In genomic region chr12:11500861-11501230, GRCh38 we compare ENCODE assay signal across 10 cellular contexts.
"Had no signal": no experiment of that assay in that cellular context is flagged by ENCODE, and none has a peak within 500 bp of the region (broad histone marks: within the 10 kb centered on the region; RNA-seq: fewer than 3 reads in every experiment).

No MANE protein-coding gene starts in this region.

- H3K9me3 Mint-ChIP-seq: activated CD4-positive, alpha-beta memory T cell treated with anti-CD3 and anti-CD28 coated beads for 36 hours; neural crest cell had no signal

- H3K36me3 Mint-ChIP-seq: activated CD4-positive, alpha-beta memory T cell treated with anti-CD3 and anti-CD28 coated beads for 36 hours had no signal

- FAIRE-seq: bronchial epithelial cell, colon, pancreas had no signal

- H3K4me3 Mint-ChIP-seq: activated CD4-positive, alpha-beta memory T cell treated with anti-CD3 and anti-CD28 coated beads for 36 hours; activated naive CD8-positive, alpha-beta T cell treated with anti-CD3 and anti-CD28 coated beads for 36 hours; activated T-cell treated with anti-CD3 and anti-CD28 coated beads, Interleukin-2, amount 50 U/mL, for 4 hours; neural crest cell had no signal

- H3K27ac ChIP-seq: pancreas, skin epidermis, tibial nerve, vagina had no signal

- H3K27ac Mint-ChIP-seq: activated CD4-positive, alpha-beta memory T cell treated with anti-CD3 and anti-CD28 coated beads for 36 hours; activated naive CD8-positive, alpha-beta T cell treated with anti-CD3 and anti-CD28 coated beads for 36 hours had no signal
